4 cellular contexts compared by ENCODE assay signal in the genomic region with DNA sequence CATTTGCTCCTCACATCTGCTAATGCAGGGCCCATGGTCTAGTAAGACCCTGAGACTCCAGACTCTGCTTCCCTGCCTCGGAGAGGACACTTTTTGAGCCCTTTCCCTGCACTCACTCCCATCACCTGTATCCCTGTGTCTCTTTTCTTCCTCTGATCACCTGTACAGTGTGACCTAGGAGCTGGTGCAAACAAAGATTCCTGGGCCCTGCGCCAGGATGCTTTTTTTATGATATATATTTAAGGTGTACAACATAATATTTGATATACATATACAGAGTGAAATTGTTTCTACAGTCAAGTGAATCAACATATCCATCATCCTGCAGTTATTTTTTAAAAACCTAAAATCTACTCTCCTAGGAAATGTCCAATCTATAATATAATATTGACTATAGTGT.
"Had no signal": no experiment of that assay in that cellular context is flagged by ENCODE, and none has a peak within 500 bp of the region (broad histone marks: within the 10 kb centered on the region; RNA-seq: fewer than 3 reads in every experiment).

No MANE protein-coding gene starts in this region.

- H3K4me3 ChIP-seq: GM23338 had no signal

- ATAC-seq: GM23338, HepG2 had no signal

- DNase-seq: H9, HCEC 1CT had no signal
